Comparison of ENCODE assay signal across 14 cellular contexts in the genomic region with DNA sequence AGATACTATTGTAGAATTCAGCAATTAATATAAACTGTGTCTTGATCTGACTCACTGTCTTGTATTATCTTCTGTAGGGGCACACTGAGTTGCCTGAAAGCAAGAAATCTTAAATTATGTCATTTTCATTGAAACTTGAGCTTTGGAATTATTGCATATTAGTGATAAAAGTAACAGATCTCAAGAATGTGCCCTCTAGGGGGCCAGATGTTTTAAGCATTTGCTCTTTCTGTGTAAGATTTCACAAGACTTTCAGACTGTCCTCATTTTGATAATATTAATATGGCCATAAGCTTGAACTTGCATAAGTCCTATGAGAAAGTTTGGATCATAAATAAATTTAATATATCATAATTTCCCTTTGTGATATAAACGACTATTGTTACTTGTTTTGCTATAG. TPM values are rescaled to one million over a fixed set of nuclear protein-coding genes. Genes with fewer than 3 reads are reported as not detected.
DNase-seq lines count a peak whose midpoint lies in the region; ATAC-seq and TF ChIP-seq lines count a peak whose summit lies in the region.
"Had no signal": no experiment of that assay in that cellular context is flagged by ENCODE, and none has a peak within 500 bp of the region (broad histone marks: within the 10 kb centered on the region; RNA-seq: fewer than 3 reads in every experiment).

No MANE protein-coding gene starts in this region.

- no peak overlapping the region for H3K4me3 Mint-ChIP-seq in progenitor cell of endocrine pancreas (ENCODE audit: low read depth)
- H3K4me3 Mint-ChIP-seq: activated naive CD4-positive, alpha-beta T cell treated with anti-CD3 and anti-CD28 coated beads, Interleukin-2, amount 10 ng/mL, durations not matched to agents 7 days and 5 days; naive thymus-derived CD4-positive, alpha-beta T cell had no signal

- no peaks in the 10 kb centered on the region for H3K4me1 Mint-ChIP-seq in progenitor cell of endocrine pancreas (ENCODE audit: low read depth)
- H3K4me1 Mint-ChIP-seq: activated naive CD4-positive, alpha-beta T cell treated with anti-CD3 and anti-CD28 coated beads, Interleukin-2, amount 10 ng/mL, durations not matched to agents 7 days and 5 days had no signal

- no peaks in the 10 kb centered on the region for H3K27me3 Mint-ChIP-seq in progenitor cell of endocrine pancreas
- H3K27me3 Mint-ChIP-seq: activated naive CD4-positive, alpha-beta T cell treated with anti-CD3 and anti-CD28 coated beads, Interleukin-2, amount 10 ng/mL, durations not matched to agents 7 days and 5 days; naive thymus-derived CD4-positive, alpha-beta T cell had no signal

- peaks cover 26% of the 10 kb centered on the region for H3K36me3 Mint-ChIP-seq in progenitor cell of endocrine pancreas (ENCODE audit: insufficient read depth)

- no peaks in the 10 kb centered on the region for H3K9me3 Mint-ChIP-seq in progenitor cell of endocrine pancreas (ENCODE audit: low read depth)
- H3K9me3 Mint-ChIP-seq: activated naive CD4-positive, alpha-beta T cell treated with anti-CD3 and anti-CD28 coated beads, Interleukin-2, amount 10 ng/mL, durations not matched to agents 7 days and 5 days; naive thymus-derived CD4-positive, alpha-beta T cell had no signal

- no peak overlapping the region for H3K4me3 ChIP-seq in choroid plexus epithelial cell (ENCODE audit: low read depth, low read length)
- H3K4me3 ChIP-seq: gastrocnemius medialis, suprapubic skin had no signal

- H3K27ac Mint-ChIP-seq in progenitor cell of endocrine pancreas = no peak overlapping the region
- H3K27ac Mint-ChIP-seq: activated naive CD4-positive, alpha-beta T cell treated with anti-CD3 and anti-CD28 coated beads, Interleukin-2, amount 10 ng/mL, durations not matched to agents 7 days and 5 days had no signal

- peak; percentile 34 for DNase-seq in GM03348 (ENCODE audit: low spot score)
- peak; percentile 29 for DNase-seq in NAMALWA (ENCODE audit: low spot score)
- peak; percentile 90 for DNase-seq in choroid plexus epithelial cell (ENCODE audit: low read depth)
- no peak for DNase-seq in progenitor cell of endocrine pancreas (ENCODE audit: low spot score, unreplicated experiment)
- no peak for DNase-seq in inferior parietal cortex (ENCODE audit: extremely low spot score)
- no peak for DNase-seq in GDM1 (lab: John Stamatoyannopoulos, UW)
- DNase-seq: activated naive CD4-positive, alpha-beta T cell treated with anti-CD3 and anti-CD28 coated beads, Interleukin-2, amount 10 ng/mL, durations not matched to agents 7 days and 5 days; cerebellar nuclear complex; DMS153; gastrocnemius medialis; naive thymus-derived CD4-positive, alpha-beta T cell; NCI-H226 had no signal

- peak; percentile 55 for TF ChIP-seq CTCF in choroid plexus epithelial cell (conservative IDR thresholded peaks at IDR 0.05; ENCODE audit: low read depth, low read length)
- peak; percentile 20 for TF ChIP-seq CTCF in progenitor cell of endocrine pancreas (IDR thresholded peaks at IDR 0.05; ENCODE audit: unreplicated experiment)

- ATAC-seq in HG03159 (IDR thresholded peaks at IDR 0.05; ENCODE audit: unreplicated experiment) = no peak
- ATAC-seq: gastrocnemius medialis; naive thymus-derived CD4-positive, alpha-beta T cell had no signal

RNA-seq across cellular contexts. Expression of a gene that starts 55.5 kb away (rescaled TPM):
- total RNA-seq in progenitor cell of endocrine pancreas = 105 and 110 TPM in 2 replicates

Comparison
In these comparisons a context has a peak if more than half of its experiments do, and no peak if none do; other contexts are left out.
1. DNase-seq: peak in GM03348 (single experiment), NAMALWA (single experiment) and choroid plexus epithelial cell (single experiment); none in progenitor cell of endocrine pancreas (single experiment), inferior parietal cortex (single experiment) and GDM1 (single experiment).